Comparison of ENCODE assay signal across 24 cellular contexts in genomic region chr17:65552214-65552613, GRCh38. TPM values are rescaled to one million over a fixed set of nuclear protein-coding genes. Genes with fewer than 3 reads are reported as not detected.
DNase-seq lines count a peak whose midpoint lies in the region; ATAC-seq and TF ChIP-seq lines count a peak whose summit lies in the region.
"Had no signal": no experiment of that assay in that cellular context is flagged by ENCODE, and none has a peak within 500 bp of the region (broad histone marks: within the 10 kb centered on the region; RNA-seq: fewer than 3 reads in every experiment).

No MANE protein-coding gene starts in this region.

- H3K27me3 ChIP-seq in dorsolateral prefrontal cortex (no peaks in the 10 kb centered on the region), suprapubic skin (no peaks in the 10 kb centered on the region)
- H3K27me3 ChIP-seq: ascending aorta, ovary had no signal

- CTCF ChIA-PET in T-cell (lab: Charles Lee), result interaction anchor here in 1 of 2 donors (0.6 kb wide), 1 partner anchor 609 kb away, joined by 3 read pairs; no protein-coding TSS in a partner anchor

- peaks cover 30% of the 10 kb centered on the region for H3K36me3 Mint-ChIP-seq in T-cell
- peaks cover 18% of the 10 kb centered on the region for H3K36me3 Mint-ChIP-seq in activated naive CD8-positive, alpha-beta T cell treated with anti-CD3 and anti-CD28 coated beads, Interleukin-2, amount 50 U/mL, for 24 hours (ENCODE audit: low read depth)

- H3K9me3 ChIP-seq in mucosa of descending colon (no peaks in the 10 kb centered on the region), suprapubic skin (no peaks in the 10 kb centered on the region)
- H3K9me3 ChIP-seq: ascending aorta, HAP-1, heart right ventricle, ovary had no signal

- ATAC-seq in T-cell (replicated peaks in 1 of 4) (no peak), mucosa of descending colon (peak; percentile 64), HG03439 (IDR thresholded peaks at IDR 0.05; ENCODE audit: unreplicated experiment) (no peak)
- no peak for ATAC-seq in activated naive CD8-positive, alpha-beta T cell treated with anti-CD3 and anti-CD28 coated beads, Interleukin-2, amount 50 U/mL, for 24 hours
- ATAC-seq: heart right ventricle, K562 had no signal

- no peaks in the 10 kb centered on the region for H3K27me3 Mint-ChIP-seq in T-cell
- no peaks in the 10 kb centered on the region for H3K27me3 Mint-ChIP-seq in activated naive CD8-positive, alpha-beta T cell treated with anti-CD3 and anti-CD28 coated beads, Interleukin-2, amount 50 U/mL, for 24 hours
- H3K27me3 Mint-ChIP-seq: activated naive CD8-positive, alpha-beta T cell treated with anti-CD3 and anti-CD28 coated beads for 36 hours had no signal

- intact Hi-C loops in dorsolateral prefrontal cortex (cut with DNase I), result loop anchor here in 1 of 2 donors (10.0 kb wide), 2 partner anchors 97 to 257 kb away; no protein-coding TSS in a partner anchor
- intact Hi-C loops in mucosa of descending colon (cut with DNase I, micrococcal nuclease), result loop anchor here in 1 of 2 donors (10.0 kb wide), 1 partner anchor 97 kb away; no protein-coding TSS in a partner anchor

- WGBS in suprapubic skin, result 58% methylated on average over 4 of the region's 4 CpGs

- POLR2A ChIA-PET in T-cell (lab: Charles Lee), result no interaction called here

- TF ChIP-seq POLR2A in suprapubic skin (IDR thresholded peaks at IDR 0.05), result no peak

- TF ChIP-seq EP300 in suprapubic skin (IDR thresholded peaks at IDR 0.05), result no peak

- H3K27ac ChIP-seq in dorsolateral prefrontal cortex (peak overlapping the region in 32 of 59 donors; percentile 5 to 71 (median 36)), suprapubic skin (peak overlapping the region; percentile 40)
- H3K27ac ChIP-seq: ovary had no signal

- H3K4me3 ChIP-seq in dorsolateral prefrontal cortex, result peak overlapping the region in 1 of 59 donors; percentile 1
- H3K4me3 ChIP-seq in mucosa of descending colon, result no peak overlapping the region
- no peak overlapping the region for H3K4me3 ChIP-seq in suprapubic skin
- H3K4me3 ChIP-seq: ascending aorta, HAP-1, heart right ventricle, K562, ovary had no signal

- H3K4me1 Mint-ChIP-seq in T-cell, result peaks cover 41 to 60% (median 53%) of the 10 kb centered on the region in 3 donors
- peaks cover 38% of the 10 kb centered on the region for H3K4me1 Mint-ChIP-seq in activated naive CD8-positive, alpha-beta T cell treated with anti-CD3 and anti-CD28 coated beads, Interleukin-2, amount 50 U/mL, for 24 hours

- H3K36me3 ChIP-seq in mucosa of descending colon (ENCODE audit: low read depth) (no peaks in the 10 kb centered on the region), suprapubic skin (peaks cover 8% of the 10 kb centered on the region)
- H3K36me3 ChIP-seq: ovary had no signal

- H3K4me1 ChIP-seq in mucosa of descending colon (ENCODE audit: low read depth) (peaks cover 35% of the 10 kb centered on the region), suprapubic skin (peaks cover 35% of the 10 kb centered on the region)

- no peaks in the 10 kb centered on the region for H3K9me3 Mint-ChIP-seq in T-cell
- no peaks in the 10 kb centered on the region for H3K9me3 Mint-ChIP-seq in activated naive CD8-positive, alpha-beta T cell treated with anti-CD3 and anti-CD28 coated beads, Interleukin-2, amount 50 U/mL, for 24 hours
- H3K9me3 Mint-ChIP-seq: activated CD4-positive, alpha-beta memory T cell treated with anti-CD3 and anti-CD28 coated beads, Interleukin-2, amount 10 ng/mL, durations not matched to agents 7 days and 5 days; activated naive CD8-positive, alpha-beta T cell treated with anti-CD3 and anti-CD28 coated beads for 36 hours; activated T-helper 2 cell treated with anti-CD3 and anti-CD28 coated beads, Interferon-gamma antibody, Interleukin-2, Interleukin-4, amounts not matched to agents 10 μg/mL and 5 μg/mL and 100 μg/mL, durations not matched to agents 14 hours and 24 hours and 36 hours had no signal

- H3K27ac Mint-ChIP-seq in T-cell, result peak overlapping the region; percentile 41 to 63
- no peak overlapping the region for H3K27ac Mint-ChIP-seq in activated naive CD8-positive, alpha-beta T cell treated with anti-CD3 and anti-CD28 coated beads, Interleukin-2, amount 50 U/mL, for 24 hours
- H3K27ac Mint-ChIP-seq: activated CD4-positive, alpha-beta memory T cell treated with anti-CD3 and anti-CD28 coated beads, Interleukin-2, amount 10 ng/mL, durations not matched to agents 7 days and 5 days; activated naive CD8-positive, alpha-beta T cell treated with anti-CD3 and anti-CD28 coated beads for 36 hours; activated T-helper 2 cell treated with anti-CD3 and anti-CD28 coated beads, Interferon-gamma antibody, Interleukin-2, Interleukin-4, amounts not matched to agents 10 μg/mL and 5 μg/mL and 100 μg/mL, durations not matched to agents 14 hours and 24 hours and 36 hours had no signal

- no peak for TF ChIP-seq CTCF in dorsolateral prefrontal cortex (IDR thresholded peaks at IDR 0.05 in 54 of 56, conservative IDR thresholded peaks at IDR 0.05 in 2 of 56; ENCODE audit: low read depth in 1 of 56, partially characterized antibody in 56 of 56)
- TF ChIP-seq CTCF in mucosa of descending colon (IDR thresholded peaks at IDR 0.05), result no peak
- TF ChIP-seq CTCF in suprapubic skin (IDR thresholded peaks at IDR 0.05), result no peak

- peak overlapping the region in 1 of 3 donors; percentile 61 for H3K4me3 Mint-ChIP-seq in T-cell
- H3K4me3 Mint-ChIP-seq in activated naive CD8-positive, alpha-beta T cell treated with anti-CD3 and anti-CD28 coated beads, Interleukin-2, amount 50 U/mL, for 24 hours, result no peak overlapping the region
- H3K4me3 Mint-ChIP-seq: activated CD4-positive, alpha-beta memory T cell treated with anti-CD3 and anti-CD28 coated beads, Interleukin-2, amount 10 ng/mL, durations not matched to agents 7 days and 5 days; activated naive CD8-positive, alpha-beta T cell treated with anti-CD3 and anti-CD28 coated beads for 36 hours had no signal

- no peak for DNase-seq in T-cell
- no peak for DNase-seq in dorsolateral prefrontal cortex
- peak in 2 of 3 donors; percentile 46 to 67 for DNase-seq in mucosa of descending colon
- DNase-seq in suprapubic skin (ENCODE audit: low spot score in 2 of 2), result no peak
- no peak for DNase-seq in activated CD4-positive, alpha-beta T cell treated with anti-CD3 and anti-CD28 coated beads, Interleukin-2, amount 50 U/mL, for 1 hour
- no peak for DNase-seq in activated naive CD8-positive, alpha-beta T cell treated with anti-CD3 and anti-CD28 coated beads, Interleukin-2, amount 50 U/mL, for 24 hours
- DNase-seq: activated CD4-positive, alpha-beta memory T cell treated with anti-CD3 and anti-CD28 coated beads, Interleukin-2, amount 10 ng/mL, durations not matched to agents 7 days and 5 days; activated CD4-positive, CD25-positive, alpha-beta regulatory T cell treated with anti-CD3 and anti-CD28 coated beads, Interleukin-2, amount 50 U/mL, for 72 hours; activated naive CD8-positive, alpha-beta T cell treated with anti-CD3 and anti-CD28 coated beads for 36 hours; Calu3; caudate nucleus; DND-41; heart right ventricle; mesenchymal stem cell; NCI-H2029 treated with DMSO at 0.1 percent for 48 hours; NCI-H82; ovary; RPMI8226; stimulated activated CD4-positive, alpha-beta T cell treated with anti-CD3 and anti-CD28 coated beads, Interleukin-2, amount 100 ng/mL, for 48 hours had no signal

RNA-seq across cellular contexts. Expression of gene AXIN2, which starts 9.2 kb away (rescaled TPM):
- total RNA-seq in T-cell, result 10 to 100 TPM; 35.8 to 44.9 (median 40.2) TPM
- total RNA-seq in dorsolateral prefrontal cortex, result 10 to 100 TPM; 15.2 to 39.9 (median 25.9) TPM
- 10 to 100 TPM; 27.6 to 63.3 (median 39.3) TPM for total RNA-seq in mucosa of descending colon
- total RNA-seq in suprapubic skin, result 10 to 100 TPM in 3 of 4 donors, 1 to 10 TPM in 1; 9.8 to 36.9 (median 19.8) TPM

Comparison
In these comparisons a context has a peak if more than half of its experiments do, and no peak if none do; other contexts are left out.
1. DNase-seq: peak in mucosa of descending colon (2 of 3); none in T-cell (0 of 34), dorsolateral prefrontal cortex (0 of 10), suprapubic skin (0 of 2), activated CD4-positive, alpha-beta T cell treated with anti-CD3 and anti-CD28 coated beads, Interleukin-2, amount 50 U/mL, for 1 hour (single experiment) and activated naive CD8-positive, alpha-beta T cell treated with anti-CD3 and anti-CD28 coated beads, Interleukin-2, amount 50 U/mL, for 24 hours (single experiment).